Comparison of ENCODE assay signal across 9 cellular contexts in the genomic region with DNA sequence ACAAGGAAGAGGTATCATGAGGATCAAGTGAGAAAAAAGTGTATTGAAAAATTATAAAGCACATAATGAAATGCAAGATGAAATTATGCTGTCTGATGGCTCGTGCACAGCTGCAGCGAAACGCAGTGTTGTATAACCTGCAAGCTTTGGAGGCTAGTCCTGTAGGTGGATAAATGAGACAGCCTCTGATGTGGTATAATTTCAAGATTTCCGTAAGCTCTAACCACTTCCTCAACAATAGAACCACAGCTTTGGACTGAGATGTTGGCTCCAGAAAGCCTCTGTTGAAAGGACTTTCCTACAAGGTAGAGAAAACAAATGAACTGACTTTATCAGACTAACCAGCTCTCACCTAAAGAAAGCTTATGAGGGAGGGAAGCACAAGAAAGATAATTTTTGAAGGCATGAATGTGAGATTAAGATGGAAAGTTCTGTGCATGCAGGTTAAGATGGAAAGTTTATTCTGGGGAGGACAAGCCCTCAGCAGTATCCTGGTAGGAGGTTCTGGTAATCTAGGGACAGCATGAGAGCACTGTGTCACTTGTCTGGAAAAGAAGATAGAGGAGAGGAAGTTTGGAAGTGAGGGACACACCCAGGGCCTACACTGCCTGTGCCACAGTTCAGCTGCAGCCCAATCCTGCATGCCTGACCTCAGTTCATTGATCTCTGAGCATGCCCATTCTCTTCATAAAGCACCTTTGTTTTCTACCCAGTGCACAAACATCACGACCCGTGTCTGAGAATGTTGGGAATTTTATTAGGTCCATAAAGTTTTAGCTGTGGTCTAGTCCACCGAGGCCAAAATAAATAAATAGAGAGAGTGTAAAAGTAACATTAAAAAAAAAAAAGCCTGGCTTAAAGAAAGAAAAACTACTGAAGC.
DNase-seq lines count a peak whose midpoint lies in the region; ATAC-seq lines count a peak whose summit lies in the region.
"Had no signal": no experiment of that assay in that cellular context is flagged by ENCODE, and none has a peak within 500 bp of the region (broad histone marks: within the 10 kb centered on the region; RNA-seq: fewer than 3 reads in every experiment).

No MANE protein-coding gene starts in this region.

- peaks cover 4% of the 10 kb centered on the region for H3K36me3 Mint-ChIP-seq in activated naive CD4-positive, alpha-beta T cell treated with anti-CD3 and anti-CD28 coated beads, Interleukin-2, amount 50 U/mL, for 24 hours
- H3K36me3 Mint-ChIP-seq in activated naive CD8-positive, alpha-beta T cell treated with anti-CD3 and anti-CD28 coated beads for 36 hours: peaks cover 10% of the 10 kb centered on the region
- no peaks in the 10 kb centered on the region for H3K36me3 Mint-ChIP-seq in stimulated activated naive B cell treated with anti-CD40 and anti-IgM and Interleukin-4, amounts not matched to agents 10 μg/mL and 1 μg/mL and 100 μg/mL, for 72 hours

- peaks cover 3% of the 10 kb centered on the region for H3K9me3 ChIP-seq in effector memory CD4-positive, alpha-beta T cell (ENCODE audit: control insufficient read depth, low read length)
- no peaks in the 10 kb centered on the region for H3K9me3 ChIP-seq in aorta (ENCODE audit: control insufficient read depth, low read length)

- intact Hi-C loops in aorta (cut with DNase I): no loop called here

- peaks cover 2% of the 10 kb centered on the region for H3K9me3 Mint-ChIP-seq in activated naive CD4-positive, alpha-beta T cell treated with anti-CD3 and anti-CD28 coated beads, Interleukin-2, amount 50 U/mL, for 24 hours
- H3K9me3 Mint-ChIP-seq in activated naive CD8-positive, alpha-beta T cell treated with anti-CD3 and anti-CD28 coated beads for 36 hours: peaks cover 10% of the 10 kb centered on the region
- H3K9me3 Mint-ChIP-seq in stimulated activated naive B cell treated with anti-CD40 and anti-IgM and Interleukin-4, amounts not matched to agents 10 μg/mL and 1 μg/mL and 100 μg/mL, for 72 hours: peaks cover 0 to 3% of the 10 kb centered on the region in 2 donors

- DNase-seq in activated naive CD4-positive, alpha-beta T cell (lab: John Stamatoyannopoulos, UW): no peak
- DNase-seq in Kasumi-1 (lab: John Stamatoyannopoulos, UW) (peak; percentile 67 to 71), aorta (no peak)
- peak; percentile 18 for DNase-seq in activated naive CD8-positive, alpha-beta T cell treated with anti-CD3 and anti-CD28 coated beads for 36 hours
- no peak for DNase-seq in stimulated activated naive B cell treated with anti-CD40 and anti-IgM and Interleukin-4, amounts not matched to agents 10 μg/mL and 1 μg/mL and 100 μg/mL, for 72 hours
- DNase-seq in effector memory CD4-positive, alpha-beta T cell: no peak
- DNase-seq: midbrain had no signal

- H3K4me1 Mint-ChIP-seq in activated naive CD4-positive, alpha-beta T cell treated with anti-CD3 and anti-CD28 coated beads, Interleukin-2, amount 50 U/mL, for 24 hours: peaks cover 22% of the 10 kb centered on the region
- H3K4me1 Mint-ChIP-seq in activated naive CD8-positive, alpha-beta T cell treated with anti-CD3 and anti-CD28 coated beads for 36 hours: peaks cover 24% of the 10 kb centered on the region
- H3K4me1 Mint-ChIP-seq in stimulated activated naive B cell treated with anti-CD40 and anti-IgM and Interleukin-4, amounts not matched to agents 10 μg/mL and 1 μg/mL and 100 μg/mL, for 72 hours: no peaks in the 10 kb centered on the region

- peaks cover 9% of the 10 kb centered on the region for H3K4me1 ChIP-seq in effector memory CD4-positive, alpha-beta T cell (ENCODE audit: control insufficient read depth, insufficient read depth, low read length, poor library complexity, severe bottlenecking)
- no peaks in the 10 kb centered on the region for H3K4me1 ChIP-seq in aorta (ENCODE audit: control insufficient read depth in 1 of 2, insufficient read depth in 2 of 2, low read length in 2 of 2)

- no peaks in the 10 kb centered on the region for H3K27me3 ChIP-seq in effector memory CD4-positive, alpha-beta T cell (replicated peaks; ENCODE audit: control insufficient read depth, insufficient read depth, low read length, poor library complexity, severe bottlenecking)
- no peaks in the 10 kb centered on the region for H3K27me3 ChIP-seq in aorta (ENCODE audit: control insufficient read depth in 1 of 2, insufficient read depth in 2 of 2, low read length in 1 of 2)

- H3K36me3 ChIP-seq in effector memory CD4-positive, alpha-beta T cell (ENCODE audit: control insufficient read depth, insufficient read depth, low read length): no peaks in the 10 kb centered on the region
- H3K36me3 ChIP-seq in aorta (ENCODE audit: control insufficient read depth in 1 of 2, insufficient read depth in 2 of 2, low read length in 1 of 2): no peaks in the 10 kb centered on the region

- 39 to 44% methylated on average over 7 of the region's 7 CpGs for WGBS in aorta, 2 donors

- ATAC-seq in stimulated activated naive B cell treated with anti-CD40 and anti-IgM and Interleukin-4, amounts not matched to agents 10 μg/mL and 1 μg/mL and 100 μg/mL, for 72 hours (replicated peaks): peak; percentile 52 to 55
- ATAC-seq in HG02973 (IDR thresholded peaks at IDR 0.05; ENCODE audit: unreplicated experiment) (no peak), aorta (ENCODE audit: low FRiP score) (no peak)

- no peak overlapping the region for H3K4me3 ChIP-seq in effector memory CD4-positive, alpha-beta T cell (ENCODE audit: insufficient read depth, low read depth, low read length, poor library complexity, severe bottlenecking)
- no peak overlapping the region for H3K4me3 ChIP-seq in aorta (ENCODE audit: low read length in 2 of 2)

- peaks cover 4% of the 10 kb centered on the region for H3K27me3 Mint-ChIP-seq in activated naive CD4-positive, alpha-beta T cell treated with anti-CD3 and anti-CD28 coated beads, Interleukin-2, amount 50 U/mL, for 24 hours
- H3K27me3 Mint-ChIP-seq in activated naive CD8-positive, alpha-beta T cell treated with anti-CD3 and anti-CD28 coated beads for 36 hours: peaks cover 41% of the 10 kb centered on the region
- H3K27me3 Mint-ChIP-seq in stimulated activated naive B cell treated with anti-CD40 and anti-IgM and Interleukin-4, amounts not matched to agents 10 μg/mL and 1 μg/mL and 100 μg/mL, for 72 hours: peaks cover 6 to 14% of the 10 kb centered on the region in 2 donors

- no peak overlapping the region for H3K27ac ChIP-seq in effector memory CD4-positive, alpha-beta T cell (ENCODE audit: insufficient read depth, low read length, poor library complexity, severe bottlenecking)
- no peak overlapping the region for H3K27ac ChIP-seq in aorta (ENCODE audit: low read depth in 1 of 2, low read length in 2 of 2)

- peak overlapping the region; percentile 37 for H3K4me3 Mint-ChIP-seq in activated naive CD4-positive, alpha-beta T cell treated with anti-CD3 and anti-CD28 coated beads, Interleukin-2, amount 50 U/mL, for 24 hours
- no peak overlapping the region for H3K4me3 Mint-ChIP-seq in activated naive CD8-positive, alpha-beta T cell treated with anti-CD3 and anti-CD28 coated beads for 36 hours
- no peak overlapping the region for H3K4me3 Mint-ChIP-seq in stimulated activated naive B cell treated with anti-CD40 and anti-IgM and Interleukin-4, amounts not matched to agents 10 μg/mL and 1 μg/mL and 100 μg/mL, for 72 hours

- H3K27ac Mint-ChIP-seq in activated naive CD4-positive, alpha-beta T cell treated with anti-CD3 and anti-CD28 coated beads, Interleukin-2, amount 50 U/mL, for 24 hours: peak overlapping the region; percentile 14
- peak overlapping the region; percentile 16 for H3K27ac Mint-ChIP-seq in activated naive CD8-positive, alpha-beta T cell treated with anti-CD3 and anti-CD28 coated beads for 36 hours
- no peak overlapping the region for H3K27ac Mint-ChIP-seq in stimulated activated naive B cell treated with anti-CD40 and anti-IgM and Interleukin-4, amounts not matched to agents 10 μg/mL and 1 μg/mL and 100 μg/mL, for 72 hours

Comparison
In these comparisons a context has a peak if more than half of its experiments do, and no peak if none do; other contexts are left out.
1. DNase-seq: peak in Kasumi-1 (2 of 2) and activated naive CD8-positive, alpha-beta T cell treated with anti-CD3 and anti-CD28 coated beads for 36 hours (single experiment); none in activated naive CD4-positive, alpha-beta T cell (0 of 4), stimulated activated naive B cell treated with anti-CD40 and anti-IgM and Interleukin-4, amounts not matched to agents 10 μg/mL and 1 μg/mL and 100 μg/mL, for 72 hours (single experiment), effector memory CD4-positive, alpha-beta T cell (0 of 3) and aorta (0 of 2).
2. ATAC-seq: peak in stimulated activated naive B cell treated with anti-CD40 and anti-IgM and Interleukin-4, amounts not matched to agents 10 μg/mL and 1 μg/mL and 100 μg/mL, for 72 hours (2 of 2); none in HG02973 (single experiment) and aorta (single experiment).